In genomic region chr9:131690950-131691573, GRCh38 we compare ENCODE assay signal across 17 cellular contexts. TPM values are rescaled to one million over a fixed set of nuclear protein-coding genes. Genes with fewer than 3 reads are reported as not detected.
DNase-seq lines count a peak whose midpoint lies in the region; ATAC-seq, FAIRE-seq and TF ChIP-seq lines count a peak whose summit lies in the region.
"Had no signal": no experiment of that assay in that cellular context is flagged by ENCODE, and none has a peak within 500 bp of the region (broad histone marks: within the 10 kb centered on the region; RNA-seq: fewer than 3 reads in every experiment).

No MANE protein-coding gene starts in this region.

- WGBS in right lobe of liver (ENCODE audit: insufficient coverage, low coverage, low lambda C conversion rate, missing lambda C conversion rate), result 62% methylated on average over 3 of the region's 3 CpGs

- H3K36me3 Mint-ChIP-seq in activated CD8-positive, alpha-beta T cell treated with anti-CD3 and anti-CD28 coated beads for 36 hours (ENCODE audit: low read depth), result peaks cover 3% of the 10 kb centered on the region
- H3K36me3 Mint-ChIP-seq in Caco-2 (ENCODE audit: insufficient read depth, unreplicated experiment), result peaks cover 6% of the 10 kb centered on the region

- H3K36me3 ChIP-seq in BLaER1 (peaks cover 20% of the 10 kb centered on the region), right lobe of liver (no peaks in the 10 kb centered on the region), Caco-2 (ENCODE audit: control insufficient read depth, insufficient read depth, low read length) (no peaks in the 10 kb centered on the region), upper lobe of right lung (no peaks in the 10 kb centered on the region)

- H3K9me3 ChIP-seq in BLaER1, result peaks cover 11% of the 10 kb centered on the region
- no peaks in the 10 kb centered on the region for H3K9me3 ChIP-seq in right lobe of liver
- H3K9me3 ChIP-seq in Caco-2, result no peaks in the 10 kb centered on the region
- no peaks in the 10 kb centered on the region for H3K9me3 ChIP-seq in upper lobe of right lung

- no peak overlapping the region for H3K9ac ChIP-seq in BLaER1
- H3K9ac ChIP-seq: GM23248 had no signal

- H3K4me1 Mint-ChIP-seq in activated CD8-positive, alpha-beta T cell treated with anti-CD3 and anti-CD28 coated beads for 36 hours (ENCODE audit: low read depth), result peaks cover 81% of the 10 kb centered on the region
- peaks cover 33% of the 10 kb centered on the region for H3K4me1 Mint-ChIP-seq in Caco-2 (ENCODE audit: low read depth, unreplicated experiment)

- CTCF ChIA-PET in activated CD8-positive, alpha-beta T cell treated with anti-CD3 and anti-CD28 coated beads for 36 hours (lab: Charles Lee), result interaction anchor here (0.8 to 1.3 kb wide), 3 partner anchors 10 to 99 kb away, joined by 3 to 7 read pairs (median 4); no protein-coding TSS in a partner anchor
- CTCF ChIA-PET in Caco-2 (lab: Charles Lee), result no interaction called here

- BruUV-seq in Caco-2 (replicated peaks; lab: Mats Ljungman, UMichigan), result no TSS peak

- H3K4me2 ChIP-seq in BLaER1, result peak overlapping the region; percentile 28; the same call in 1 of the 2 replicates

- peak overlapping the region; percentile 75 for H3K27ac Mint-ChIP-seq in activated CD8-positive, alpha-beta T cell treated with anti-CD3 and anti-CD28 coated beads for 36 hours
- H3K27ac Mint-ChIP-seq in Caco-2 (ENCODE audit: unreplicated experiment), result no peak overlapping the region

- POLR2A ChIA-PET in activated CD8-positive, alpha-beta T cell treated with anti-CD3 and anti-CD28 coated beads for 36 hours (lab: Charles Lee), result interaction anchor here (0.6 to 2.5 kb wide), 4 partner anchors 10 to 33 kb away, joined by 3 to 7 read pairs (median 4); no protein-coding TSS in a partner anchor
- POLR2A ChIA-PET in Caco-2 (lab: Charles Lee), result no interaction called here

- ATAC-seq in activated CD8-positive, alpha-beta T cell treated with anti-CD3 and anti-CD28 coated beads for 36 hours, result peak; percentile 71
- no peak for ATAC-seq in right lobe of liver
- no peak for ATAC-seq in upper lobe of right lung
- ATAC-seq: SK-N-SH treated with all-trans-retinoic acid at 6 μM for 48 hours had no signal

- H3K4me1 ChIP-seq in BLaER1 (peaks cover 49% of the 10 kb centered on the region), right lobe of liver (peaks cover 0 to 32% (median 7%) of the 10 kb centered on the region in 4 donors), Caco-2 (peaks cover 37% of the 10 kb centered on the region), upper lobe of right lung (peaks cover 41% of the 10 kb centered on the region)

- no peak for TF ChIP-seq CTCF in activated CD8-positive, alpha-beta T cell treated with anti-CD3 and anti-CD28 coated beads for 36 hours (IDR thresholded peaks at IDR 0.05)
- TF ChIP-seq CTCF in right lobe of liver (IDR thresholded peaks at IDR 0.05) (no peak), Caco-2 (IDR thresholded peaks at IDR 0.05; ENCODE audit: insufficient read depth in 1 of 2, low read depth in 1 of 2, low read length in 1 of 2, severe bottlenecking in 1 of 2, unreplicated experiment in 1 of 2) (no peak), upper lobe of right lung (IDR thresholded peaks at IDR 0.05) (no peak)

- intact Hi-C loops in activated CD8-positive, alpha-beta T cell treated with anti-CD3 and anti-CD28 coated beads for 36 hours (cut with micrococcal nuclease), result loop anchor here (5.0 kb wide), 1 partner anchor 36 kb away; no protein-coding TSS in a partner anchor
- intact Hi-C loops in right lobe of liver (cut with DNase I), result no loop called here
- intact Hi-C loops in Caco-2 (cut with micrococcal nuclease; ENCODE audit: unreplicated experiment), result loop anchor here (5.0 kb wide), 1 partner anchor 46 kb away; no protein-coding TSS in a partner anchor
- intact Hi-C loops in upper lobe of right lung (cut with DNase I), result no loop called here

- FAIRE-seq in GM19239 (lab: Jason Lieb, UNC), result peak; percentile 39

- H4K20me1 ChIP-seq in BLaER1, result peaks cover 79% of the 10 kb centered on the region

- H3K27ac ChIP-seq in BLaER1, result no peak overlapping the region
- H3K27ac ChIP-seq in right lobe of liver, result peak overlapping the region in 2 of 3 donors; percentile 54 to 86
- no peak overlapping the region for H3K27ac ChIP-seq in upper lobe of right lung
- H3K27ac ChIP-seq: GM23248 had no signal

- DNase-seq in GM19239 (ENCODE audit: insufficient read length, low spot score) (no peak), right lobe of liver (no peak), Caco-2 (no peak), upper lobe of right lung (no peak), NCI-H1092 (lab: John Stamatoyannopoulos, UW) (no peak)
- DNase-seq in activated CD8-positive, alpha-beta T cell treated with anti-CD3 and anti-CD28 coated beads for 36 hours, result peak; percentile 29
- DNase-seq in activated CD8-positive, alpha-beta memory T cell treated with anti-CD3 and anti-CD28 coated beads for 24 hours, result no peak
- DNase-seq: activated CD8-positive, alpha-beta memory T cell treated with anti-CD3 and anti-CD28 coated beads, Interleukin-2, amount 50 U/mL, for 48 hours; caudate nucleus; effector CD8-positive, alpha-beta T cell; GDM1; GM23248; Karpas-422; NCI-H1417 treated with DMSO at 0.1 percent for 48 hours; stimulated activated CD4-positive, alpha-beta T cell treated with anti-CD3 and anti-CD28 coated beads, Interleukin-2, amount 100 ng/mL, for 48 hours had no signal

- H3K4me3 ChIP-seq in BLaER1 (no peak overlapping the region), right lobe of liver (no peak overlapping the region), Caco-2 (ENCODE audit: low read depth, low read length) (no peak overlapping the region), upper lobe of right lung (no peak overlapping the region)
- H3K4me3 ChIP-seq: GM23248 had no signal

- no peaks in the 10 kb centered on the region for H3K9me3 Mint-ChIP-seq in activated CD8-positive, alpha-beta T cell treated with anti-CD3 and anti-CD28 coated beads for 36 hours
- no peaks in the 10 kb centered on the region for H3K9me3 Mint-ChIP-seq in Caco-2 (ENCODE audit: unreplicated experiment)

- TF ChIP-seq POLR2A in right lobe of liver (IDR thresholded peaks at IDR 0.05), result no peak

- H3K27me3 ChIP-seq in BLaER1 (no peaks in the 10 kb centered on the region), right lobe of liver (no peaks in the 10 kb centered on the region), Caco-2 (replicated peaks; ENCODE audit: control insufficient read depth, insufficient read depth, low read length) (no peaks in the 10 kb centered on the region), upper lobe of right lung (no peaks in the 10 kb centered on the region)

- H3K27me3 Mint-ChIP-seq in activated CD8-positive, alpha-beta T cell treated with anti-CD3 and anti-CD28 coated beads for 36 hours, result no peaks in the 10 kb centered on the region
- H3K27me3 Mint-ChIP-seq in Caco-2 (ENCODE audit: insufficient read depth, unreplicated experiment), result no peaks in the 10 kb centered on the region

- peak overlapping the region; percentile 34 for H3K4me3 Mint-ChIP-seq in activated CD8-positive, alpha-beta T cell treated with anti-CD3 and anti-CD28 coated beads for 36 hours
- no peak overlapping the region for H3K4me3 Mint-ChIP-seq in Caco-2 (ENCODE audit: unreplicated experiment)

RNA-seq across cellular contexts. Expression of gene RAPGEF1, which starts 48.8 kb away (rescaled TPM):
- total RNA-seq in activated CD8-positive, alpha-beta T cell treated with anti-CD3 and anti-CD28 coated beads for 36 hours, result 10 to 100 TPM; 84.5 to 85.2 TPM
- total RNA-seq in right lobe of liver (10 to 100 TPM; 22.9 to 53.6 (median 30.2) TPM), Caco-2 (2022) (71.5 and 75.4 TPM in 2 replicates), upper lobe of right lung (144 TPM)

Comparison
In these comparisons a context has a peak if more than half of its experiments do, and no peak if none do; other contexts are left out.
1. H3K27ac ChIP-seq: peak in right lobe of liver (2 of 3); none in BLaER1 (single experiment) and upper lobe of right lung (single experiment).
2. intact Hi-C loops: an anchor here in activated CD8-positive, alpha-beta T cell treated with anti-CD3 and anti-CD28 coated beads for 36 hours (5.0 kb wide) and Caco-2 (5.0 kb wide); none called in right lobe of liver and upper lobe of right lung.